Comparison of ENCODE assay signal across 11 cellular contexts in genomic region chr2:223696719-223697118, GRCh38.
DNase-seq lines count a peak whose midpoint lies in the region; FAIRE-seq and TF ChIP-seq lines count a peak whose summit lies in the region.
"Had no signal": no experiment of that assay in that cellular context is flagged by ENCODE, and none has a peak within 500 bp of the region (broad histone marks: within the 10 kb centered on the region; RNA-seq: fewer than 3 reads in every experiment).

No MANE protein-coding gene starts in this region.

- peak overlapping the region; percentile 37 for H3K27ac Mint-ChIP-seq in chondrocyte (ENCODE audit: unreplicated experiment)
- H3K27ac Mint-ChIP-seq: IgD-negative memory B cell had no signal

- peak; percentile 55 for FAIRE-seq in H54 (lab: Jason Lieb, UNC)

- no peak overlapping the region for H3K4me3 Mint-ChIP-seq in chondrocyte (ENCODE audit: unreplicated experiment)
- H3K4me3 Mint-ChIP-seq: IgD-negative memory B cell had no signal

- no peaks in the 10 kb centered on the region for H3K27me3 Mint-ChIP-seq in chondrocyte (ENCODE audit: low read depth)
- H3K27me3 Mint-ChIP-seq: IgD-negative memory B cell had no signal

- H3K9me3 Mint-ChIP-seq in chondrocyte (ENCODE audit: low read depth) = no peaks in the 10 kb centered on the region

- TF ChIP-seq CTCF in chondrocyte (IDR thresholded peaks at IDR 0.05) = no peak

- no peaks in the 10 kb centered on the region for H3K36me3 Mint-ChIP-seq in chondrocyte (ENCODE audit: low read depth)
- H3K36me3 Mint-ChIP-seq: IgD-negative memory B cell had no signal

- no peak for TF ChIP-seq POLR2A in H54 (IDR thresholded peaks at IDR 0.05; ENCODE audit: low read depth, low read length)

- in situ Hi-C loops in ACHN (cut with HindIII; ENCODE audit: low pct_ligation_motif_present, low pct_unique_long_range_greater_than_20kb, low sequenced_read_pairs) = no loop called here

- no peak for DNase-seq in H54 (ENCODE audit: insufficient read length, low spot score)
- DNase-seq in NCI-H510A (lab: John Stamatoyannopoulos, UW) = peak; percentile 49
- no peak for DNase-seq in chondrocyte (ENCODE audit: low spot score)
- DNase-seq in pulmonary artery endothelial cell (ENCODE audit: low read depth, low spot score) = peak; percentile 20
- DNase-seq in NCI-H1694 treated with DMSO at 0.1 percent for 48 hours (lab: John Stamatoyannopoulos, UW) = no peak
- no peak for DNase-seq in ACHN
- no peak for DNase-seq in stimulated activated CD4-positive, alpha-beta T cell treated with anti-CD3 and anti-CD28 coated beads, Interleukin-2, amount 100 ng/mL, for 24 hours
- DNase-seq: DND-41, NCI-H524, ovary had no signal

- H3K4me1 Mint-ChIP-seq in chondrocyte (ENCODE audit: low read depth) = peaks cover 36% of the 10 kb centered on the region

Comparison
In these comparisons a context has a peak if more than half of its experiments do, and no peak if none do; other contexts are left out.
1. DNase-seq: peak in NCI-H510A (single experiment) and pulmonary artery endothelial cell (single experiment); none in H54 (single experiment), chondrocyte (single experiment), NCI-H1694 treated with DMSO at 0.1 percent for 48 hours (single experiment), ACHN (single experiment) and stimulated activated CD4-positive, alpha-beta T cell treated with anti-CD3 and anti-CD28 coated beads, Interleukin-2, amount 100 ng/mL, for 24 hours (0 of 2).